ENCODE assay signal across 8 cellular contexts in the genomic region with DNA sequence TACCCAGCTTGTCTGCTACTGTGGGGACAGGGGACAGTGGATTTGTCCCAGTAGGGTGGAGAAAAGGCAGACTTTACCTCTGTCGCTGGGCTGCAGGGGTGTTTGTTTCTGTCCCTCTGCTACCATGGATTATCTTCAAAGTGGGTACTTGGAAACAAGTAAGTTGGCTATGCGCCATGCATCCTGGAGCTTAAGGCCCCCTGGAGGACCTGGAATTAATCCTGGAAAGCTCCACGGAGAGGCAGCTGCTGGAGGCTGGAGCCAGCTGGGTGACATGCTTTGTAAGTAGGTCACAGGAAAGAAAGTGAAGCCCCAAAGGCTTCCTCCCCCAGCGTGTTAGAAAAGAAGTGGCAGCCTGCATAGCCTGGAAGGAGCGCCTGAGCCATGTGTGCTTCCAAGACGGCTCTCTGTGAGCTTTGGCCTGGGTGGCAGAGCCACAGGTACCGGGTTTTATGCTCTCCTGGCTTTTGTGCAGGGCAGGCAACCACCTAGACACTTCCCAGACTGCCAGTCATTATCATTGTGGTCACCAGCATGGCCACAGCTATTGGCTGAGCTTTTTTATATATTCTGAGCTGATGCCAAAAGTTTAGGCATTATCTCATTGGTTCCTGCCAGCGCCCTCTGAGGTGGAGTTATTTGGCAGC.
A peak's percentile ranks its signal among the peaks of the same experiment; 100 is the strongest.
DNase-seq lines count a peak whose midpoint lies in the region; ATAC-seq, FAIRE-seq and TF ChIP-seq lines count a peak whose summit lies in the region.

No MANE protein-coding gene starts in this region.

- no peak overlapping the region for H3K4me3 ChIP-seq in astrocyte of the spinal cord (ENCODE audit: low read depth, low read length)
- H3K4me3 ChIP-seq in coronary artery, result no peak overlapping the region

- ATAC-seq in GM19035 (IDR thresholded peaks at IDR 0.05; ENCODE audit: unreplicated experiment), result no peak

- in situ Hi-C loops in astrocyte of the spinal cord (cut with HindIII; ENCODE audit: low sequenced_read_pairs), result no loop called here

- TF ChIP-seq CTCF in astrocyte of the spinal cord (IDR thresholded peaks at IDR 0.05; ENCODE audit: low read depth, low read length) (no peak), coronary artery (IDR thresholded peaks at IDR 0.05) (no peak)

- H3K27ac ChIP-seq in layer of hippocampus (ENCODE audit: low read depth, low read length) (peak overlapping the region; percentile 71), coronary artery (no peak overlapping the region)

- DNase-seq in AG08396 (ENCODE audit: low spot score), result peak; percentile 52
- DNase-seq in NCI-H1105 treated with DMSO at 0.1 percent for 48 hours (lab: John Stamatoyannopoulos, UW), result peak; percentile 88
- peak; percentile 63 for DNase-seq in astrocyte of the spinal cord (ENCODE audit: low read depth, low spot score)
- peak; percentile 13 for DNase-seq in urothelium cell line (ENCODE audit: low spot score)
- DNase-seq in coronary artery (ENCODE audit: low spot score), result no peak
- DNase-seq in T-helper 1 cell, result no peak

- no peaks in the 10 kb centered on the region for H3K27me3 ChIP-seq in layer of hippocampus (ENCODE audit: control insufficient read depth, insufficient read depth, low read length)

- no peak for FAIRE-seq in urothelium cell line (lab: Jason Lieb, UNC)

Comparison
In these comparisons a context has a peak if more than half of its experiments do, and no peak if none do; other contexts are left out.
1. DNase-seq: peak in AG08396 (single experiment), NCI-H1105 treated with DMSO at 0.1 percent for 48 hours (single experiment), astrocyte of the spinal cord (single experiment) and urothelium cell line (single experiment); none in coronary artery (single experiment) and T-helper 1 cell (0 of 5).